23 cellular contexts compared by ENCODE assay signal in genomic region chr1:109181807-109182163, GRCh38. TPM values are rescaled to one million over a fixed set of nuclear protein-coding genes. Genes with fewer than 3 reads are reported as not detected.
A peak's percentile ranks its signal among the peaks of the same experiment; 100 is the strongest.
DNase-seq lines count a peak whose midpoint lies in the region; ATAC-seq and TF ChIP-seq lines count a peak whose summit lies in the region.
"Had no signal": no experiment of that assay in that cellular context is flagged by ENCODE, and none has a peak within 500 bp of the region (broad histone marks: within the 10 kb centered on the region; RNA-seq: fewer than 3 reads in every experiment).

No MANE protein-coding gene starts in this region.

- no TSS peak for BruUV-seq in MCF 10A (replicated peaks; lab: Mats Ljungman, UMichigan)

- POLR2A ChIA-PET in MCF 10A (lab: Yijun Ruan, JAX): no interaction called here

- peaks cover 17% of the 10 kb centered on the region for H3K4me1 Mint-ChIP-seq in osteocyte (ENCODE audit: unreplicated experiment)
- peaks cover 11% of the 10 kb centered on the region for H3K4me1 Mint-ChIP-seq in MCF 10A (ENCODE audit: insufficient read depth, unreplicated experiment)
- H3K4me1 Mint-ChIP-seq: activated naive CD4-positive, alpha-beta T cell treated with anti-CD3 and anti-CD28 coated beads, Interleukin-2, amount 10 ng/mL, durations not matched to agents 7 days and 5 days; B cell; stimulated activated naive B cell treated with anti-CD40 and anti-IgM and Interleukin-4, amounts not matched to agents 10 μg/mL and 1 μg/mL and 100 μg/mL, for 72 hours had no signal

- peak; percentile 67 for ATAC-seq in left colon
- no peak for ATAC-seq in sciatic nerve
- no peak for ATAC-seq in HG03045 (IDR thresholded peaks at IDR 0.05; ENCODE audit: unreplicated experiment)
- ATAC-seq: activated T-cell treated with anti-CD3 and anti-CD28 coated beads, Interleukin-2, amount 50 U/mL, for 4 hours; gastroesophageal sphincter; stimulated activated naive B cell treated with anti-CD40 and anti-IgM and Interleukin-4, amounts not matched to agents 10 μg/mL and 1 μg/mL and 100 μg/mL, for 72 hours had no signal

- DNase-seq in DMS53 (lab: John Stamatoyannopoulos, UW): peak; percentile 64
- DNase-seq in DMS53 treated with DMSO at 0.1 percent for 48 hours (lab: John Stamatoyannopoulos, UW; ENCODE audit: unreplicated experiment): no peak
- no peak for DNase-seq in left colon
- DNase-seq in osteocyte (ENCODE audit: extremely low spot score, unreplicated experiment): no peak
- no peak for DNase-seq in sciatic nerve (ENCODE audit: low spot score)
- DNase-seq in NAMALWA (ENCODE audit: low spot score): no peak
- DNase-seq in MCF 10A (ENCODE audit: unreplicated experiment): no peak
- DNase-seq: 8988T; activated CD4-positive, alpha-beta T cell treated with anti-CD3 and anti-CD28 coated beads for 4 hours; activated naive CD4-positive, alpha-beta T cell treated with anti-CD3 and anti-CD28 coated beads, Interleukin-2, amount 10 ng/mL, durations not matched to agents 7 days and 5 days; activated T-cell treated with anti-CD3 and anti-CD28 coated beads, Interleukin-2, amount 50 U/mL, for 4 hours; amygdala; DND-41; NCI-H1092; NCI-H187; NCI-H2171 treated with DMSO at 0.1 percent for 48 hours; spleen; stimulated activated CD4-positive, alpha-beta T cell treated with anti-CD3 and anti-CD28 coated beads, Interleukin-4, amount 100 ng/mL, for 1 hour; stimulated activated naive B cell treated with anti-CD40 and anti-IgM and Interleukin-4, amounts not matched to agents 10 μg/mL and 1 μg/mL and 100 μg/mL, for 72 hours; testis had no signal

- TF ChIP-seq CTCF in osteocyte (IDR thresholded peaks at IDR 0.05) (no peak), MCF 10A (IDR thresholded peaks at IDR 0.05; ENCODE audit: unreplicated experiment) (no peak)

- intact Hi-C loops in left colon (cut with DNase I, micrococcal nuclease): no loop called here
- intact Hi-C loops in sciatic nerve (cut with DNase I): no loop called here
- intact Hi-C loops in MCF 10A (cut with micrococcal nuclease): no loop called here

- no peak overlapping the region for H3K4me3 Mint-ChIP-seq in osteocyte (ENCODE audit: unreplicated experiment)
- no peak overlapping the region for H3K4me3 Mint-ChIP-seq in MCF 10A (ENCODE audit: unreplicated experiment)
- H3K4me3 Mint-ChIP-seq: activated naive CD4-positive, alpha-beta T cell treated with anti-CD3 and anti-CD28 coated beads, Interleukin-2, amount 10 ng/mL, durations not matched to agents 7 days and 5 days; activated T-cell treated with anti-CD3 and anti-CD28 coated beads, Interleukin-2, amount 50 U/mL, for 4 hours; B cell; stimulated activated naive B cell treated with anti-CD40 and anti-IgM and Interleukin-4, amounts not matched to agents 10 μg/mL and 1 μg/mL and 100 μg/mL, for 72 hours had no signal

- H3K27me3 Mint-ChIP-seq in osteocyte (ENCODE audit: unreplicated experiment) (no peaks in the 10 kb centered on the region), MCF 10A (ENCODE audit: insufficient read depth, unreplicated experiment) (no peaks in the 10 kb centered on the region)

- H3K36me3 Mint-ChIP-seq in osteocyte (ENCODE audit: unreplicated experiment): no peaks in the 10 kb centered on the region
- H3K36me3 Mint-ChIP-seq in MCF 10A (ENCODE audit: insufficient read depth, unreplicated experiment): no peaks in the 10 kb centered on the region
- H3K36me3 Mint-ChIP-seq: activated naive CD4-positive, alpha-beta T cell treated with anti-CD3 and anti-CD28 coated beads, Interleukin-2, amount 10 ng/mL, durations not matched to agents 7 days and 5 days; stimulated activated naive B cell treated with anti-CD40 and anti-IgM and Interleukin-4, amounts not matched to agents 10 μg/mL and 1 μg/mL and 100 μg/mL, for 72 hours had no signal

- CTCF ChIA-PET in MCF 10A (lab: Yijun Ruan, JAX): no interaction called here

- H3K27ac Mint-ChIP-seq in osteocyte (ENCODE audit: unreplicated experiment) (peak overlapping the region; percentile 43), MCF 10A (ENCODE audit: low read depth, unreplicated experiment) (no peak overlapping the region)
- H3K27ac Mint-ChIP-seq: activated naive CD4-positive, alpha-beta T cell treated with anti-CD3 and anti-CD28 coated beads, Interleukin-2, amount 10 ng/mL, durations not matched to agents 7 days and 5 days; B cell; stimulated activated naive B cell treated with anti-CD40 and anti-IgM and Interleukin-4, amounts not matched to agents 10 μg/mL and 1 μg/mL and 100 μg/mL, for 72 hours had no signal

- H3K9me3 Mint-ChIP-seq in osteocyte (ENCODE audit: unreplicated experiment) (no peaks in the 10 kb centered on the region), MCF 10A (ENCODE audit: unreplicated experiment) (no peaks in the 10 kb centered on the region)
- H3K9me3 Mint-ChIP-seq: activated naive CD4-positive, alpha-beta T cell treated with anti-CD3 and anti-CD28 coated beads, Interleukin-2, amount 10 ng/mL, durations not matched to agents 7 days and 5 days; activated T-cell treated with anti-CD3 and anti-CD28 coated beads, Interleukin-2, amount 50 U/mL, for 4 hours; stimulated activated naive B cell treated with anti-CD40 and anti-IgM and Interleukin-4, amounts not matched to agents 10 μg/mL and 1 μg/mL and 100 μg/mL, for 72 hours had no signal

RNA-seq across cellular contexts. Expression of gene SARS1, which starts 31.9 kb away (rescaled TPM):
- 100 to 1,000 TPM; 117 to 155 TPM for total RNA-seq in left colon
- 364 and 396 TPM in 2 replicates for total RNA-seq in osteocyte
- total RNA-seq in sciatic nerve: 123 TPM
- total RNA-seq in MCF 10A (2022): 381 and 492 TPM in 2 replicates
